In the genomic region with DNA sequence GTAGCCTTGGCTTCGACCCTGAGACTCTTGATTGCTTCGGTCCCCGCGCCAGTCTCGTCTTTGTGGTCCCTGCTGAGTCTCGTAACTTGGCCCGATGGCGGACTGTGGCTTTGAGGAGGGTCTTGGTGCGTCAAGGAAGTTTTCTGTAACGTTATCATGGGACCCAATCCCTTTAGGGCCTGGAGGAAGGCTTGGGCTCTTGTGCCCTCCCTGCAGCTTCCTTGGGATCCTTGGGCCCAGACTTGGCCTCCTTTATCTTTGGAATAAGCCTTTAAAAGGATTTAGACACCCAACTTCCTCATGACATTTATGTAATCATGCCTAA, we compare ENCODE assay signal across 8 cellular contexts. TPM values are rescaled to one million over a fixed set of nuclear protein-coding genes. Genes with fewer than 3 reads are reported as not detected.
DNase-seq lines count a peak whose midpoint lies in the region; ATAC-seq and TF ChIP-seq lines count a peak whose summit lies in the region.

No MANE protein-coding gene starts in this region.

- H3K4me1 Mint-ChIP-seq in MCF 10A (ENCODE audit: insufficient read depth, unreplicated experiment) = peaks cover 22% of the 10 kb centered on the region

- DNase-seq in BE2C = no peak
- no peak for DNase-seq in MCF 10A (ENCODE audit: unreplicated experiment)
- no peak for DNase-seq in ureter (ENCODE audit: low spot score)
- DNase-seq in iPS-NIHi11 (ENCODE audit: low spot score) = no peak
- no peak for DNase-seq in dedifferentiated amniotic fluid mesenchymal stem cell (ENCODE audit: extremely low spot score)

- H3K4me3 ChIP-seq in BE2C (ENCODE audit: low read depth, low read length) (peak overlapping the region; percentile 92), HUES6 (ENCODE audit: low read depth, low read length) (peak overlapping the region; percentile 99), mesodermal cell (ENCODE audit: extremely low read depth, insufficient read depth, low read length, poor library complexity, severe bottlenecking) (peak overlapping the region; percentile 95)

- intact Hi-C loops in MCF 10A (cut with micrococcal nuclease) = loop anchor here (5.0 kb wide), 1 partner anchor 96 kb away; a partner anchor contains a TSS

- peaks cover 45% of the 10 kb centered on the region for H3K36me3 Mint-ChIP-seq in MCF 10A (ENCODE audit: insufficient read depth, unreplicated experiment)

- WGBS in mesodermal cell (ENCODE audit: insufficient coverage in 2 of 2), 2 experiments = 0% methylated on average over 8 to 10 of the region's 10 CpGs

- no peaks in the 10 kb centered on the region for H3K4me1 ChIP-seq in BE2C
- 0 out of 2 replicates have a peak, but pooled peaks cover 5% of the 10 kb centered on the region for H3K4me1 ChIP-seq in HUES6 (ENCODE audit: control insufficient read depth, insufficient read depth, low read length)
- no peaks in the 10 kb centered on the region for H3K4me1 ChIP-seq in mesodermal cell (ENCODE audit: control insufficient read depth, insufficient read depth, low read length, poor library complexity, severe bottlenecking)

- POLR2A ChIA-PET in MCF 10A (lab: Yijun Ruan, JAX) = interaction anchor here (0.6 to 4.1 kb wide), 10 partner anchors 8 to 230 kb away, joined by 3 to 30 read pairs (median 4); a partner anchor contains a TSS

- H3K27ac Mint-ChIP-seq in MCF 10A (ENCODE audit: low read depth, unreplicated experiment) = peak overlapping the region; percentile 99

- no peak for TF ChIP-seq CTCF in BE2C (IDR thresholded peaks at IDR 0.05; ENCODE audit: low read depth, low read length)
- TF ChIP-seq CTCF in MCF 10A (IDR thresholded peaks at IDR 0.05; ENCODE audit: unreplicated experiment) = no peak

- H3K9me3 ChIP-seq in BE2C = no peaks in the 10 kb centered on the region
- H3K9me3 ChIP-seq in HUES6 (ENCODE audit: control insufficient read depth, insufficient read depth, low read depth, low read length) = no peaks in the 10 kb centered on the region
- no peaks in the 10 kb centered on the region for H3K9me3 ChIP-seq in mesodermal cell (ENCODE audit: control insufficient read depth, low read length)

- H3K4me3 Mint-ChIP-seq in MCF 10A (ENCODE audit: unreplicated experiment) = peak overlapping the region; percentile 91

- no peaks in the 10 kb centered on the region for H3K27me3 Mint-ChIP-seq in MCF 10A (ENCODE audit: insufficient read depth, unreplicated experiment)

- CTCF ChIA-PET in MCF 10A (lab: Yijun Ruan, JAX) = no interaction called here

- H3K36me3 ChIP-seq in BE2C (peaks cover 3% of the 10 kb centered on the region), HUES6 (ENCODE audit: control insufficient read depth, insufficient read depth, low read length) (peaks cover 39% of the 10 kb centered on the region), mesodermal cell (ENCODE audit: control insufficient read depth, insufficient read depth, low read length) (peaks cover 42% of the 10 kb centered on the region)

- peak overlapping the region; percentile 96 for H3K9ac ChIP-seq in HUES6 (ENCODE audit: low read length)

- H3K27ac ChIP-seq in HUES6 (ENCODE audit: low read depth, low read length) (peak overlapping the region; percentile 79), mesodermal cell (ENCODE audit: low read depth, low read length, severe bottlenecking) (peak overlapping the region; percentile 74)

- no peaks in the 10 kb centered on the region for H3K9me3 Mint-ChIP-seq in MCF 10A (ENCODE audit: unreplicated experiment)

- no peak for ATAC-seq in HG03108 (IDR thresholded peaks at IDR 0.05; ENCODE audit: unreplicated experiment)

- H3K27me3 ChIP-seq in BE2C (no peaks in the 10 kb centered on the region), HUES6 (ENCODE audit: control insufficient read depth, insufficient read depth, low read length) (no peaks in the 10 kb centered on the region)

- BruUV-seq in MCF 10A (replicated peaks; lab: Mats Ljungman, UMichigan) = TSS peak; percentile 61

RNA-seq across cellular contexts. Expression of a gene that starts 0.4 kb away (rescaled TPM):
- polyA plus RNA-seq in BE2C (2012; ENCODE audit: insufficient read depth, insufficient read length, low read depth) = 39.1 TPM
- total RNA-seq in MCF 10A (2022) (27.8 and 31.3 TPM in 2 replicates), ureter (52.9 TPM)
- polyA plus RNA-seq in mesodermal cell (2013, experiment 1 of 2) = 30.7 TPM
- polyA plus RNA-seq in mesodermal cell (2013, experiment 2 of 2) = 28.4 TPM

RNA-seq across cellular contexts. Expression of a gene that starts 10.7 kb away (rescaled TPM):
- not detected for polyA plus RNA-seq in BE2C (2012; ENCODE audit: insufficient read depth, insufficient read length, low read depth)
- total RNA-seq in MCF 10A (2022) = not detected in 2 replicates
- not detected for polyA plus RNA-seq in mesodermal cell (2013, experiment 1 of 2)
- polyA plus RNA-seq in mesodermal cell (2013, experiment 2 of 2) = not detected
- not detected for total RNA-seq in ureter

RNA-seq across cellular contexts. Expression of a gene that starts 58.7 kb away (rescaled TPM):
- 1.0 TPM for polyA plus RNA-seq in BE2C (2012; ENCODE audit: insufficient read depth, insufficient read length, low read depth)
- not detected in 2 replicates for total RNA-seq in MCF 10A (2022)
- polyA plus RNA-seq in mesodermal cell (2013, experiment 1 of 2) = 31.1 TPM
- 23.1 TPM for polyA plus RNA-seq in mesodermal cell (2013, experiment 2 of 2)
- 27.1 TPM for total RNA-seq in ureter

Comparison
In these comparisons a context has a peak if more than half of its experiments do, and no peak if none do; other contexts are left out.
1. RNA of a gene that starts 58.7 kb away (total RNA-seq): 27.1 TPM in ureter (single experiment); not detected in MCF 10A; every median in the first group is over 10 times any median in the second.
2. Peak in every context shown above with its lines, with median percentiles within 50 percentile points of each other: H3K4me3 ChIP-seq.